In genomic region chr2:42961385-42961800, GRCh38 we compare ENCODE assay signal across 9 cellular contexts.
DNase-seq lines count a peak whose midpoint lies in the region; ATAC-seq and TF ChIP-seq lines count a peak whose summit lies in the region.
"Had no signal": no experiment of that assay in that cellular context is flagged by ENCODE, and none has a peak within 500 bp of the region (broad histone marks: within the 10 kb centered on the region; RNA-seq: fewer than 3 reads in every experiment).

No MANE protein-coding gene starts in this region.

- H3K14ac ChIP-seq in neuronal stem cell (ENCODE audit: low read length): no peak overlapping the region

- no peaks in the 10 kb centered on the region for H3K36me3 ChIP-seq in OCI-LY7 (ENCODE audit: insufficient read depth, low read length)
- H3K36me3 ChIP-seq in neuronal stem cell (replicated peaks in 1 of 2; ENCODE audit: control insufficient read depth in 2 of 2, insufficient read depth in 2 of 2, low read length in 2 of 2): no peaks in the 10 kb centered on the region

- H3K4me1 ChIP-seq in OCI-LY7 (ENCODE audit: insufficient read depth, low read length, poor library complexity, severe bottlenecking) (peaks cover 37% of the 10 kb centered on the region), neuronal stem cell (ENCODE audit: control insufficient read depth in 2 of 2, insufficient read depth in 1 of 2, low read depth in 1 of 2, low read length in 2 of 2) (peaks cover 18 to 27% of the 10 kb centered on the region in 2 donors)

- peak overlapping the region; percentile 7 for H2BK5ac ChIP-seq in neuronal stem cell (ENCODE audit: low read length)

- no peak overlapping the region for H2AK5ac ChIP-seq in neuronal stem cell (ENCODE audit: low read depth, low read length)

- H3K9ac ChIP-seq in neuronal stem cell (ENCODE audit: low read depth, low read length, poor library complexity): no peak overlapping the region

- H3K4me2 ChIP-seq in OCI-LY7 (ENCODE audit: low read length) (peak overlapping the region; percentile 47), neuronal stem cell (ENCODE audit: insufficient read depth, low read length, poor library complexity, severe bottlenecking) (no peak overlapping the region)

- H3K23ac ChIP-seq in neuronal stem cell (ENCODE audit: low read depth, low read length, poor library complexity): no peak overlapping the region

- H4K91ac ChIP-seq in neuronal stem cell (ENCODE audit: low read depth, low read length, poor library complexity): no peak overlapping the region

- no peak overlapping the region for H3K4ac ChIP-seq in neuronal stem cell (ENCODE audit: low read length)

- H3K9me2 ChIP-seq in OCI-LY7 (ENCODE audit: insufficient read depth, low read length): no peaks in the 10 kb centered on the region

- H3K79me1 ChIP-seq in neuronal stem cell (ENCODE audit: low read depth, low read length): no peaks in the 10 kb centered on the region

- POLR2A ChIA-PET in OCI-LY7 (lab: Charles Lee): no interaction called here

- ATAC-seq in GM21423 (IDR thresholded peaks at IDR 0.05; ENCODE audit: unreplicated experiment) (no peak), GM21786 (IDR thresholded peaks at IDR 0.05; ENCODE audit: unreplicated experiment) (no peak)

- no peaks in the 10 kb centered on the region for H3K79me2 ChIP-seq in OCI-LY7 (ENCODE audit: insufficient read depth, low read depth, low read length)

- TF ChIP-seq CTCF in AG10803 (conservative IDR thresholded peaks at IDR 0.05; ENCODE audit: low read length) (no peak), OCI-LY7 (conservative IDR thresholded peaks at IDR 0.05; ENCODE audit: low read length) (no peak), fibroblast of villous mesenchyme (IDR thresholded peaks at IDR 0.05; ENCODE audit: insufficient read depth, low read depth, low read length) (no peak), GM13976 (IDR thresholded peaks at IDR 0.05; ENCODE audit: borderline replicate concordance, control extremely low read depth, extremely low read depth, insufficient read depth, missing control alignments) (no peak)

- in situ Hi-C loops in GM13976 (cut with MboI; ENCODE audit: low sequenced_read_pairs, unreplicated experiment): no loop called here

- no TSS peak for BruUV-seq in OCI-LY7 (replicated peaks; lab: Mats Ljungman, UMichigan)

- DNase-seq in AG10803 (ENCODE audit: low read depth) (peak; percentile 72), OCI-LY7 (ENCODE audit: low spot score) (peak; percentile 64), fibroblast of villous mesenchyme (ENCODE audit: low read depth) (peak; percentile 29), neuronal stem cell (ENCODE audit: low spot score) (no peak), GM13976 (ENCODE audit: low spot score) (no peak), NCI-H1417 (lab: John Stamatoyannopoulos, UW) (no peak)
- DNase-seq: stimulated activated CD8-positive, alpha-beta memory T cell treated with anti-CD3 and anti-CD28 coated beads, Interleukin-4, amount 100 ng/mL, for 48 hours had no signal

- peak overlapping the region; percentile 36 for H3K18ac ChIP-seq in neuronal stem cell (ENCODE audit: low read length)

- H4K20me1 ChIP-seq in OCI-LY7 (ENCODE audit: insufficient read depth, low read length): no peaks in the 10 kb centered on the region

- H2AFZ ChIP-seq in OCI-LY7 (ENCODE audit: low read length): peak overlapping the region; percentile 82
- H2AFZ ChIP-seq in neuronal stem cell (ENCODE audit: low read length): peak overlapping the region; percentile 85

- intact Hi-C loops in OCI-LY7 (cut with micrococcal nuclease; ENCODE audit: unreplicated experiment): no loop called here

- CTCF ChIA-PET in OCI-LY7 (lab: Charles Lee; ENCODE audit: unreplicated experiment): no interaction called here

- WGBS in neuronal stem cell (ENCODE audit: extremely low coverage in 2 of 2, insufficient read length in 2 of 2, insufficient replicate concordance in 1 of 2), 2 donors: no CpG with 5 or more reads among the region's 14 CpGs

- H3K27ac ChIP-seq in OCI-LY7 (ENCODE audit: low read depth, low read length, poor library complexity, severe bottlenecking) (no peak overlapping the region), neuronal stem cell (replicated peaks; ENCODE audit: low read length) (no peak overlapping the region)

- no peak overlapping the region for H2BK120ac ChIP-seq in neuronal stem cell (ENCODE audit: low read depth, low read length)

- no peaks in the 10 kb centered on the region for H3K27me3 ChIP-seq in neuronal stem cell (ENCODE audit: control insufficient read depth in 3 of 3, insufficient read depth in 3 of 3, low read depth in 1 of 3, low read length in 3 of 3)

- H2BK15ac ChIP-seq in neuronal stem cell (ENCODE audit: low read length): no peak overlapping the region

- no peak overlapping the region for H4K8ac ChIP-seq in neuronal stem cell (ENCODE audit: low read depth, low read length)

- no peak overlapping the region for H2BK12ac ChIP-seq in neuronal stem cell (ENCODE audit: low read length)

- H3K4me3 ChIP-seq in AG10803 (ENCODE audit: low read length) (no peak overlapping the region), OCI-LY7 (ENCODE audit: low read depth, low read length, poor library complexity, severe bottlenecking) (no peak overlapping the region), fibroblast of villous mesenchyme (ENCODE audit: low read depth, low read length) (no peak overlapping the region), neuronal stem cell (ENCODE audit: low read length in 2 of 2) (no peak overlapping the region)

- H3K9me3 ChIP-seq in OCI-LY7 (ENCODE audit: low read length): no peaks in the 10 kb centered on the region
- peaks cover 0 to 1% of the 10 kb centered on the region in 2 donors for H3K9me3 ChIP-seq in neuronal stem cell (replicated peaks in 1 of 2; ENCODE audit: control insufficient read depth in 2 of 2, insufficient read depth in 1 of 2, low read depth in 1 of 2, low read length in 2 of 2)

Comparison
In these comparisons a context has a peak if more than half of its experiments do, and no peak if none do; other contexts are left out.
1. DNase-seq: peak in AG10803 (single experiment), OCI-LY7 (single experiment) and fibroblast of villous mesenchyme (single experiment); none in neuronal stem cell (single experiment), GM13976 (single experiment) and NCI-H1417 (0 of 3).